ENCODE assay signal across 8 cellular contexts in the genomic region with DNA sequence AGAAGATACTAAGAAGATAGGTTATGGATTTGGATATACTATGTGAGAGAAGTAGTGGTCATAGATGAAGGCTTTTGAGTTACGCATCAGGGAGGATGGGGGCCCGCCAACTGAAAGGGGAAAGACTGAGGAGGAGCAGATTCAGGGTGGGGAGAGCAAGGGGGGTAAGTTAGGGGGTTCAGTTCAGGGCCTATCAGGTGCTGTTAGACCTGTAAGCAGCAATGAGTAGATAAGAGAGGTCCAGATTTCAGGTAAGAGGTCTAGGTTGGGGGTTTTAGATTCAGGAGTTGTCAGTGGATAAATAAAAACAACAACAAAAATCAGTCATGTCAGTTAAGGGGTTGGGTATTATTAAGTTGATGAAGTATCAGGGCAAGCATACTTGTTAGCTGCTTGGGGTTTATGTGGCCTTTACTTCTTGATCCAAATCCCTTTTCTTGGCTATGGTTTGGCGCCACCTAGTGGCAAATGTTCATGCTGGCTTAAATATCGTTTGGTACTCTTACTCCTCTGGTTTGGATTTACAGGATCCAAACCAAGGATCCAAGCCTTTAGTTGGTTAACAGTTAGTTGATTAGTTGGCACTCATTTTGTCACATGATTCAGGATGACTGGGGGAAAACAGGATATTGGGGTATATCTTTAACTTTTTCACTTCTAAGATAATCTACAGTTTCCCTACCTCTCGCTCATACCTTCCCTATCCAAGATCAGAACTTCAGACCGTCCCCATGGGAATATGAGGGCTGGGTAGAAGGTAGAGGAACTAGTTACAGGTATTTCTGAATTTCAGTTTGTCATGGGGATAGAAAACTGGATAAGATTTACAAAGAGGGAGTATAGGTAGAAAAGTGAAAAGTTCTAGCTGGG.
A peak's percentile ranks its signal among the peaks of the same experiment; 100 is the strongest.
DNase-seq lines count a peak whose midpoint lies in the region; ATAC-seq and TF ChIP-seq lines count a peak whose summit lies in the region.

No MANE protein-coding gene starts in this region.

- H3K27me3 Mint-ChIP-seq in chondrocyte (ENCODE audit: low read depth): no peaks in the 10 kb centered on the region

- H3K36me3 ChIP-seq in HEK293 (ENCODE audit: control insufficient read depth in 2 of 2, insufficient read depth in 1 of 2, low read length in 2 of 2): peaks cover 16 to 38% of the 10 kb centered on the region in 2 experiments

- peaks cover 13% of the 10 kb centered on the region for H3K4me1 Mint-ChIP-seq in chondrocyte (ENCODE audit: low read depth)

- peak; percentile 98 for ATAC-seq in left lobe of liver

- H3K4me3 ChIP-seq in HEK293 (ENCODE audit: low read depth, low read length): no peak overlapping the region

- CTCF ChIA-PET in HEK293 (lab: Yijun Ruan, JAX): interaction anchor here (0.6 to 1.9 kb wide), 16 partner anchors 9 to 183 kb away, joined by 3 to 15 read pairs (median 3); a partner anchor contains a TSS

- no peaks in the 10 kb centered on the region for H3K9me3 ChIP-seq in HEK293 (ENCODE audit: control insufficient read depth, insufficient read depth, low read depth, low read length)

- H3K9me3 Mint-ChIP-seq in chondrocyte (ENCODE audit: low read depth): no peaks in the 10 kb centered on the region

- no peak overlapping the region for H3K27ac Mint-ChIP-seq in chondrocyte (ENCODE audit: unreplicated experiment)

- DNase-seq in NCI-H526 (lab: John Stamatoyannopoulos, UW): peak; percentile 56 to 87
- DNase-seq in activated CD4-positive, alpha-beta T cell treated with anti-CD3 and anti-CD28 coated beads for 4 hours: peak; percentile 78 to 89
- DNase-seq in chondrocyte (ENCODE audit: low spot score): no peak
- peak; percentile 77 for DNase-seq in left lobe of liver (ENCODE audit: low spot score)
- peak; percentile 76 to 77 for DNase-seq in stimulated activated CD4-positive, alpha-beta T cell treated with anti-CD3 and anti-CD28 coated beads, Interleukin-4, amount 100 ng/mL, for 4 hours
- no peak for DNase-seq in mesenteric fat pad (ENCODE audit: low spot score)

- TF ChIP-seq CTCF in C4-2B (conservative IDR thresholded peaks at IDR 0.05) (peak; percentile 94), HEK293 (tag by site-specific recombination; IDR thresholded peaks at IDR 0.05) (peak; percentile 27; the same call in 1 of the 2 replicates), chondrocyte (IDR thresholded peaks at IDR 0.05) (peak; percentile 93)

- peaks cover 3% of the 10 kb centered on the region; the same call in 1 of the 2 replicates for H3K4me1 ChIP-seq in HEK293 (ENCODE audit: control insufficient read depth, insufficient read depth, low read length)

- peaks cover 11% of the 10 kb centered on the region for H3K36me3 Mint-ChIP-seq in chondrocyte (ENCODE audit: low read depth)

- no peak overlapping the region for H3K4me3 Mint-ChIP-seq in chondrocyte (ENCODE audit: unreplicated experiment)

- POLR2A ChIA-PET in HEK293 (lab: Yijun Ruan, JAX): no interaction called here

- no peak overlapping the region for H3K27ac ChIP-seq in C4-2B
- H3K27ac ChIP-seq in HEK293 (ENCODE audit: extremely low read depth, low read depth, low read length): 0 out of 2 replicates have a peak overlapping the region, but pooled peaks have one; percentile 28

TF ChIP-seq in HEK293, 187 proteins besides CTCF, POLR2A, EP300 and RAD21:
- TF ChIP-seq ZNF132 (tag by site-specific recombination; IDR thresholded peaks at IDR 0.05; ENCODE audit: borderline replicate concordance) (no peak), ZSCAN30 (tag by site-specific recombination; IDR thresholded peaks at IDR 0.05) (no peak), ZNF701 (tag by site-specific recombination; IDR thresholded peaks at IDR 0.05) (no peak), ZNF707 (tag by site-specific recombination; IDR thresholded peaks at IDR 0.05) (no peak), ZNF37A (tag by site-specific recombination; IDR thresholded peaks at IDR 0.05) (no peak), ZBTB48 (tag by site-specific recombination; IDR thresholded peaks at IDR 0.05) (peak; percentile 34; the same call in 1 of the 2 replicates), ZNF585B (tag by site-specific recombination; IDR thresholded peaks at IDR 0.05) (peak; percentile 97), ZNF324 (tag by site-specific recombination; IDR thresholded peaks at IDR 0.05) (no peak), ZNF24 (tag by site-specific recombination; IDR thresholded peaks at IDR 0.05) (no peak), ZNF843 (tag by site-specific recombination; IDR thresholded peaks at IDR 0.05) (no peak), ZNF391 (tag by site-specific recombination; IDR thresholded peaks at IDR 0.05; ENCODE audit: borderline replicate concordance, low read depth) (no peak), ZNF654 (tag by site-specific recombination; IDR thresholded peaks at IDR 0.05; ENCODE audit: low read depth) (peak; percentile 89), TRIM28 (IDR thresholded peaks at IDR 0.05; ENCODE audit: borderline replicate concordance, low read length) (peak; percentile 41; the same call in 1 of the 2 replicates), ZNF10 (tag by site-specific recombination; IDR thresholded peaks at IDR 0.05) (peak; percentile 57; the same call in 1 of the 2 replicates), ZNF777 (tag by site-specific recombination; IDR thresholded peaks at IDR 0.05; ENCODE audit: borderline replicate concordance) (no peak), ZNF16 (tag by site-specific recombination; IDR thresholded peaks at IDR 0.05; ENCODE audit: low read depth) (no peak), ZNF302 (tag by site-specific recombination; IDR thresholded peaks at IDR 0.05; ENCODE audit: low read depth) (no peak), YY2 (tag by site-specific recombination; IDR thresholded peaks at IDR 0.05) (no peak), ZBTB17 (tag by site-specific recombination; IDR thresholded peaks at IDR 0.05) (0 out of 2 replicates have a peak, but pooled peaks have one; percentile 15), ZNF138 (tag by site-specific recombination; IDR thresholded peaks at IDR 0.05; ENCODE audit: borderline replicate concordance) (no peak), ZNF2 (tag by site-specific recombination; IDR thresholded peaks at IDR 0.05) (no peak)
- TF ChIP-seq, protein P1, sequence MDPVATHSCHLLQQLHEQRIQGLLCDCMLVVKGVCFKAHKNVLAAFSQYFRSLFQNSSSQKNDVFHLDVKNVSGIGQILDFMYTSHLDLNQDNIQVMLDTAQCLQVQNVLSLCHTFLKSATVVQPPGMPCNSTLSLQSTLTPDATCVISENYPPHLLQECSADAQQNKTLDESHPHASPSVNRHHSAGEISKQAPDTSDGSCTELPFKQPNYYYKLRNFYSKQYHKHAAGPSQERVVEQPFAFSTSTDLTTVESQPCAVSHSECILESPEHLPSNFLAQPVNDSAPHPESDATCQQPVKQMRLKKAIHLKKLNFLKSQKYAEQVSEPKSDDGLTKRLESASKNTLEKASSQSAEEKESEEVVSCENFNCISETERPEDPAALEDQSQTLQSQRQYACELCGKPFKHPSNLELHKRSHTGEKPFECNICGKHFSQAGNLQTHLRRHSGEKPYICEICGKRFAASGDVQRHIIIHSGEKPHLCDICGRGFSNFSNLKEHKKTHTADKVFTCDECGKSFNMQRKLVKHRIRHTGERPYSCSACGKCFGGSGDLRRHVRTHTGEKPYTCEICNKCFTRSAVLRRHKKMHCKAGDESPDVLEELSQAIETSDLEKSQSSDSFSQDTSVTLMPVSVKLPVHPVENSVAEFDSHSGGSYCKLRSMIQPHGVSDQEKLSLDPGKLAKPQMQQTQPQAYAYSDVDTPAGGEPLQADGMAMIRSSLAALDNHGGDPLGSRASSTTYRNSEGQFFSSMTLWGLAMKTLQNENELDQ (tag by site-specific recombination; IDR thresholded peaks at IDR 0.05; ENCODE audit: low read depth): no peak
- TF ChIP-seq, protein P2, sequence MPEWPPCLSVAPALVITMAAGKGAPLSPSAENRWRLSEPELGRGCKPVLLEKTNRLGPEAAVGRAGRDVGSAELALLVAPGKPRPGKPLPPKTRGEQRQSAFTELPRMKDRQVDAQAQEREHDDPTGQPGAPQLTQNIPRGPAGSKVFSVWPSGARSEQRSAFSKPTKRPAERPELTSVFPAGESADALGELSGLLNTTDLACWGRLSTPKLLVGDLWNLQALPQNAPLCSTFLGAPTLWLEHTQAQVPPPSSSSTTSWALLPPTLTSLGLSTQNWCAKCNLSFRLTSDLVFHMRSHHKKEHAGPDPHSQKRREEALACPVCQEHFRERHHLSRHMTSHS (tag by site-specific recombination; IDR thresholded peaks at IDR 0.05): no peak
- TF ChIP-seq, protein P3, sequence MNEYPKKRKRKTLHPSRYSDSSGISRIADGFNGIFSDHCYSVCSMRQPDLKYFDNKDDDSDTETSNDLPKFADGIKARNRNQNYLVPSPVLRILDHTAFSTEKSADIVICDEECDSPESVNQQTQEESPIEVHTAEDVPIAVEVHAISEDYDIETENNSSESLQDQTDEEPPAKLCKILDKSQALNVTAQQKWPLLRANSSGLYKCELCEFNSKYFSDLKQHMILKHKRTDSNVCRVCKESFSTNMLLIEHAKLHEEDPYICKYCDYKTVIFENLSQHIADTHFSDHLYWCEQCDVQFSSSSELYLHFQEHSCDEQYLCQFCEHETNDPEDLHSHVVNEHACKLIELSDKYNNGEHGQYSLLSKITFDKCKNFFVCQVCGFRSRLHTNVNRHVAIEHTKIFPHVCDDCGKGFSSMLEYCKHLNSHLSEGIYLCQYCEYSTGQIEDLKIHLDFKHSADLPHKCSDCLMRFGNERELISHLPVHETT (tag by site-specific recombination; IDR thresholded peaks at IDR 0.05): no peak

Comparison
In these comparisons a context has a peak if more than half of its experiments do, and no peak if none do; other contexts are left out.
1. CTCF ChIP-seq: peak in every context shown above with its lines; median percentile 94 in C4-2B; 93 in chondrocyte; 27 in HEK293.
2. DNase-seq: peak in NCI-H526 (2 of 2), activated CD4-positive, alpha-beta T cell treated with anti-CD3 and anti-CD28 coated beads for 4 hours (2 of 2), left lobe of liver (single experiment) and stimulated activated CD4-positive, alpha-beta T cell treated with anti-CD3 and anti-CD28 coated beads, Interleukin-4, amount 100 ng/mL, for 4 hours (2 of 2); none in chondrocyte (single experiment) and mesenteric fat pad (single experiment).